19 cellular contexts compared by ENCODE assay signal in genomic region chr1:187433598-187433997, GRCh38.
"Had no signal": no experiment of that assay in that cellular context is flagged by ENCODE, and none has a peak within 500 bp of the region (broad histone marks: within the 10 kb centered on the region; RNA-seq: fewer than 3 reads in every experiment).

No MANE protein-coding gene starts in this region.

- H3K4me3 ChIP-seq: ascending aorta, cardiac muscle cell, dorsolateral prefrontal cortex, tibial artery, vagina had no signal

- H3K27me3 ChIP-seq: ascending aorta, cardiac muscle cell, dorsolateral prefrontal cortex, neutrophil, tibial artery, vagina had no signal

- H3K36me3 ChIP-seq: ascending aorta, cardiac muscle cell, neutrophil, tibial artery, vagina had no signal

- H3K4me1 ChIP-seq: ascending aorta, tibial artery, vagina had no signal

- H3K27ac ChIP-seq: ascending aorta, cardiac muscle cell, dorsolateral prefrontal cortex, neutrophil, tibial artery, vagina had no signal

- DNase-seq: activated CD4-positive, alpha-beta T cell treated with anti-CD3 and anti-CD28 coated beads for 1 hour; activated CD4-positive, alpha-beta T cell treated with anti-CD3 and anti-CD28 coated beads, Interleukin-2, amount 50 U/mL, for 4 hours; activated naive CD4-positive, alpha-beta T cell treated with Interleukin-2 at 50 U/mL for 16 hours; activated T-cell treated with anti-CD3 and anti-CD28 coated beads for 4 hours; dorsolateral prefrontal cortex; endodermal cell; hypothalamus; left ventricle myocardium superior; natural killer cell; posterior cingulate gyrus; retina; stimulated activated CD4-positive, alpha-beta T cell treated with anti-CD3 and anti-CD28 coated beads, Interleukin-15, amount 100 ng/mL, for 24 hours; stimulated activated CD4-positive, alpha-beta T cell treated with anti-CD3 and anti-CD28 coated beads, Interleukin-4, amount 100 ng/mL, for 1 hour; stimulated activated naive CD4-positive, alpha-beta T cell; tibial artery had no signal

- H3K9me3 ChIP-seq: ascending aorta, neutrophil, tibial artery, vagina had no signal

- ATAC-seq: left ventricle myocardium superior, natural killer cell had no signal
